ENCODE assay signal across 14 cellular contexts in genomic region chr1:205486258-205486657, GRCh38. TPM values are rescaled to one million over a fixed set of nuclear protein-coding genes. Genes with fewer than 3 reads are reported as not detected.
"Had no signal": no experiment of that assay in that cellular context is flagged by ENCODE, and none has a peak within 500 bp of the region (broad histone marks: within the 10 kb centered on the region; RNA-seq: fewer than 3 reads in every experiment).

No MANE protein-coding gene starts in this region.

- H3K27ac ChIP-seq: adrenal gland, body of pancreas, brain microvascular endothelial cell, breast epithelium, VCaP had no signal

- FAIRE-seq: astrocyte had no signal

- DNase-seq: activated B cell treated with CpG ODN at 0.5 μM for 24 hours; activated CD4-positive, alpha-beta memory T cell treated with anti-CD3 and anti-CD28 coated beads for 36 hours; activated CD4-positive, CD25-positive, alpha-beta regulatory T cell treated with anti-CD3 and anti-CD28 coated beads, Interleukin-2, amount 50 U/mL, for 72 hours; activated T-cell treated with anti-CD3 and anti-CD28 coated beads, Interleukin-2, amount 50 U/mL, for 1 hour; amniotic stem cell; aorta; T-helper 9 cell had no signal

- H3K4me3 ChIP-seq: adrenal gland, body of pancreas, breast epithelium had no signal

- H3K36me3 ChIP-seq: adrenal gland, brain microvascular endothelial cell, breast epithelium had no signal

- H3K27me3 ChIP-seq: adrenal gland, body of pancreas had no signal

- H3K4me1 ChIP-seq: adrenal gland, breast epithelium had no signal

- H3K9me3 ChIP-seq: adrenal gland, body of pancreas, breast epithelium had no signal

RNA-seq across cellular contexts. Expression of gene BLACAT1, which starts 30.4 kb away (rescaled TPM):
- total RNA-seq: adrenal gland, cardiac septum had no signal
- polyA plus RNA-seq: aorta had no signal
